In genomic region chr1:9085306-9085940, GRCh38 we compare ENCODE assay signal across 23 cellular contexts. TPM values are rescaled to one million over a fixed set of nuclear protein-coding genes. Genes with fewer than 3 reads are reported as not detected.
A peak's percentile ranks its signal among the peaks of the same experiment; 100 is the strongest.
DNase-seq lines count a peak whose midpoint lies in the region; ATAC-seq and TF ChIP-seq lines count a peak whose summit lies in the region.
"Had no signal": no experiment of that assay in that cellular context is flagged by ENCODE, and none has a peak within 500 bp of the region (broad histone marks: within the 10 kb centered on the region; RNA-seq: fewer than 3 reads in every experiment).

No MANE protein-coding gene starts in this region.

- H3K36me3 ChIP-seq in BLaER1 treated with 17β-estradiol and CSF1 and Interleukin-3, amounts not matched to agents 10 nM and 100 nM: no peaks in the 10 kb centered on the region

- peak overlapping the region in 5 of 10 experiments; percentile 37 to 46 (median 39); a peak in 6 of 20 replicates for H3K4me3 ChIP-seq in BLaER1 treated with 17β-estradiol and CSF1 and Interleukin-3, amounts not matched to agents 10 nM and 100 nM

- peak overlapping the region; percentile 79 to 93 (median 86) for H3K4me2 ChIP-seq in BLaER1 treated with 17β-estradiol and CSF1 and Interleukin-3, amounts not matched to agents 10 nM and 100 nM

- peaks cover 59 to 77% (median 74%) of the 10 kb centered on the region in 10 experiments for H3K4me1 ChIP-seq in BLaER1 treated with 17β-estradiol and CSF1 and Interleukin-3, amounts not matched to agents 10 nM and 100 nM

- peaks cover 0 to 31% (median 15%) of the 10 kb centered on the region in 11 experiments; a peak in 16 of 22 replicates for H3K9me3 ChIP-seq in BLaER1 treated with 17β-estradiol and CSF1 and Interleukin-3, amounts not matched to agents 10 nM and 100 nM (replicated peaks in 1 of 11)

- peak overlapping the region; percentile 6 to 81 (median 75); a peak in 19 of 22 replicates for H3K9ac ChIP-seq in BLaER1 treated with 17β-estradiol and CSF1 and Interleukin-3, amounts not matched to agents 10 nM and 100 nM

- H3K27ac ChIP-seq in BLaER1 treated with 17β-estradiol and CSF1 and Interleukin-3, amounts not matched to agents 10 nM and 100 nM: peak overlapping the region in 10 of 11 experiments; percentile 68 to 97 (median 90); a peak in 20 of 22 replicates
- H3K27ac ChIP-seq: VCaP had no signal

- H4K20me1 ChIP-seq in BLaER1 treated with 17β-estradiol and CSF1 and Interleukin-3, amounts not matched to agents 10 nM and 100 nM: no peaks in the 10 kb centered on the region

- ATAC-seq in esophagus mucosa: peak; percentile 46
- ATAC-seq in omental fat pad (ENCODE audit: low FRiP score): peak; percentile 31
- ATAC-seq in GM21515 (IDR thresholded peaks at IDR 0.05; ENCODE audit: unreplicated experiment): no peak
- no peak for ATAC-seq in GM19452 (IDR thresholded peaks at IDR 0.05; ENCODE audit: unreplicated experiment)
- no peak for ATAC-seq in GM19395 (IDR thresholded peaks at IDR 0.05; ENCODE audit: unreplicated experiment)
- ATAC-seq: naive thymus-derived CD8-positive, alpha-beta T cell had no signal

- no peak for TF ChIP-seq CTCF in omental fat pad (IDR thresholded peaks at IDR 0.05)

- peak; percentile 75 for DNase-seq in NCI-H226
- no peak for DNase-seq in omental fat pad (ENCODE audit: low spot score)
- no peak for DNase-seq in T1000 (lab: John Stamatoyannopoulos, UW)
- DNase-seq: activated CD4-positive, alpha-beta T cell treated with anti-CD3 and anti-CD28 coated beads, Interleukin-2, amount 50 U/mL, for 1 hour; activated CD8-positive, alpha-beta memory T cell treated with anti-CD3 and anti-CD28 coated beads, Interleukin-2, amount 50 U/mL, for 48 hours; CD4-positive, alpha-beta memory T cell; kidney; naive thymus-derived CD8-positive, alpha-beta T cell; NCI-H1105; NCI-H2081; NK-92 treated with Interleukin-12 subunit alpha and Interleukin-12 subunit beta, amount 100 ng/mL, for 24 hours; RPMI8226 had no signal

- H3K27me3 ChIP-seq in BLaER1 treated with 17β-estradiol and CSF1 and Interleukin-3, amounts not matched to agents 10 nM and 100 nM: no peaks in the 10 kb centered on the region

RNA-seq across cellular contexts. Expression of gene SLC2A5, which starts 16.0 kb away (rescaled TPM):
- 5.9 TPM for total RNA-seq in esophagus mucosa
- total RNA-seq in omental fat pad: 1 to 10 TPM in 2 of 4 donors, under 1 TPM in 2; 0.32 to 7.9 (median 2.3) TPM
- total RNA-seq: Daoy, NCI-H460, pulmonary artery endothelial cell had no signal

RNA-seq across cellular contexts. Expression of gene GPR157, which starts 43.5 kb away (rescaled TPM):
- total RNA-seq in esophagus mucosa: 45.3 TPM
- 1 to 10 TPM; 1.6 to 8.8 (median 6.9) TPM for total RNA-seq in omental fat pad

RNA-seq across cellular contexts. Expression of gene SLC2A7, which starts 59.2 kb away (rescaled TPM):
- total RNA-seq in esophagus mucosa: not detected
- not detected for total RNA-seq in omental fat pad
- total RNA-seq: CD4-positive, alpha-beta memory T cell; cerebellum; Daoy; H4; kidney; naive thymus-derived CD8-positive, alpha-beta T cell; NCI-H460; pulmonary artery endothelial cell had no signal

Comparison
In these comparisons a context has a peak if more than half of its experiments do, and no peak if none do; other contexts are left out.
1. ATAC-seq: peak in esophagus mucosa (single experiment) and omental fat pad (single experiment); none in GM21515 (single experiment), GM19452 (single experiment) and GM19395 (single experiment).